Comparison of ENCODE assay signal across 1 cellular context in the genomic region with DNA sequence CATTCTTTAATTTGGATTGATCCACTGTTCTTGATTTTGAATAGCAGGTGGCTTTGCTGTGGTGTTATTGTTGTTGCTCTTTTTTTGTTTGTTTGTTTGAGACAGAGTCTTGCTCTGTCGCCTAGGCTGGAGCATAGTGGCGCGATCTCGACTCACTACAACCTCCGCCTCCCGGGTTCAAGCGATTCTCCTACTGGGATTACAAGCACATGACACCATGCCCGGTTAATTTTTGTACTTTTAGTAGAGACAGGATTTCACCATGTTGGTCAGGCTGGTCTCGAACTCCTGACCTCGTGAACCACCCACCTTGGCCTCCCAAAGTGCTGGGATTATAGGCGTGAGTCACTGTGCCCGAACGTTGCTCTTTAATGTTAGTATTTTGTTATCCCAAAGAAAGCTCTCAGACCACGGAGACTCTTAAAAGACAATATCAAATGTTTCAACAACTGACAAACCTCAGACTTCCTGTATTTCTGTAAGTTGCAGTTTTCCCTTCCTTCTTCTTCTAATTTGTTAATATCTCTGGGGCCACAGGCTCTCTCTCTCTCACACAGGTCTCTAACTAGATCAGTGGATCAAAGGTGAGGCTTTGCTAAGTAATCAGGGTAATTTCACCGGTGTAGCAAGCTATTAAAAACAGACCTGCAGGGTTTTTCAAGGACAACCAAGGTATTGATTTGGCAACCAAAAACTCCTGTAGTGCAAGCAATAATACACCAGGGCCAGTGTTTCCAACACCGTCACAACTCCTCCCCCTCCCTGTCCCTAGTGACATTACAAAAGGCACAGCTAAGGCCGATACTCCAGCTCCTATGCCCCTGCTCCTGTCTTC.
A peak's percentile ranks its signal among the peaks of the same experiment; 100 is the strongest.
TF ChIP-seq lines count a peak whose summit lies in the region.

No MANE protein-coding gene starts in this region.

TF ChIP-seq in HepG2, 621 proteins besides CTCF, POLR2A, EP300 and RAD21 (continued from another document and continues in another):
- TF ChIP-seq, protein P1, sequence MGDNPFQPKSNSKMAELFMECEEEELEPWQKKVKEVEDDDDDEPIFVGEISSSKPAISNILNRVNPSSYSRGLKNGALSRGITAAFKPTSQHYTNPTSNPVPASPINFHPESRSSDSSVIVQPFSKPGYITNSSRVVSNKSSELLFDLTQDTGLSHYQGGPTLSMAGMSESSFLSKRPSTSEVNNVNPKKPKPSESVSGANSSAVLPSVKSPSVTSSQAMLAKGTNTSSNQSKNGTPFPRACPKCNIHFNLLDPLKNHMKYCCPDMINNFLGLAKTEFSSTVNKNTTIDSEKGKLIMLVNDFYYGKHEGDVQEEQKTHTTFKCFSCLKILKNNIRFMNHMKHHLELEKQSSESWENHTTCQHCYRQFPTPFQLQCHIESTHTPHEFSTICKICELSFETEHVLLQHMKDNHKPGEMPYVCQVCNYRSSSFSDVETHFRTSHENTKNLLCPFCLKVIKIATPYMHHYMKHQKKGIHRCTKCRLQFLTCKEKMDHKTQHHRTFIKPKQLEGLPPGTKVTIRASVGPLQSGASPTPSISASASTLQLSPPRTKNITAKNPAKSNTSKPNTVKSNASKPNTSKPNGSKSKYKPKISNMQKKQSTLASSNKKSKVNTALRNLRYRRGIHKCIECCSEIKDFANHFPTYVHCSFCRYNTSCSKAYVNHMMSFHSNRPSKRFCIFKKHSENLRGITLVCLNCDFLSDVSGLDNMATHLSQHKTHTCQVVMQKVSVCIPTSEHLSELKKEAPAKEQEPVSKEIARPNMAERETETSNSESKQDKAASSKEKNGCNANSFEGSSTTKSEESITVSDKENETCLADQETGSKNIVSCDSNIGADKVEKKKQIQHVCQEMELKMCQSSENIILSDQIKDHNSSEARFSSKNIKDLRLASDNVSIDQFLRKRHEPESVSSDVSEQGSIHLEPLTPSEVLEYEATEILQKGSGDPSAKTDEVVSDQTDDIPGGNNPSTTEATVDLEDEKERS (CRISPR knock-in tag; IDR thresholded peaks at IDR 0.05): 0 out of 2 replicates have a peak, but pooled peaks have one; percentile 17
- TF ChIP-seq, protein P2, sequence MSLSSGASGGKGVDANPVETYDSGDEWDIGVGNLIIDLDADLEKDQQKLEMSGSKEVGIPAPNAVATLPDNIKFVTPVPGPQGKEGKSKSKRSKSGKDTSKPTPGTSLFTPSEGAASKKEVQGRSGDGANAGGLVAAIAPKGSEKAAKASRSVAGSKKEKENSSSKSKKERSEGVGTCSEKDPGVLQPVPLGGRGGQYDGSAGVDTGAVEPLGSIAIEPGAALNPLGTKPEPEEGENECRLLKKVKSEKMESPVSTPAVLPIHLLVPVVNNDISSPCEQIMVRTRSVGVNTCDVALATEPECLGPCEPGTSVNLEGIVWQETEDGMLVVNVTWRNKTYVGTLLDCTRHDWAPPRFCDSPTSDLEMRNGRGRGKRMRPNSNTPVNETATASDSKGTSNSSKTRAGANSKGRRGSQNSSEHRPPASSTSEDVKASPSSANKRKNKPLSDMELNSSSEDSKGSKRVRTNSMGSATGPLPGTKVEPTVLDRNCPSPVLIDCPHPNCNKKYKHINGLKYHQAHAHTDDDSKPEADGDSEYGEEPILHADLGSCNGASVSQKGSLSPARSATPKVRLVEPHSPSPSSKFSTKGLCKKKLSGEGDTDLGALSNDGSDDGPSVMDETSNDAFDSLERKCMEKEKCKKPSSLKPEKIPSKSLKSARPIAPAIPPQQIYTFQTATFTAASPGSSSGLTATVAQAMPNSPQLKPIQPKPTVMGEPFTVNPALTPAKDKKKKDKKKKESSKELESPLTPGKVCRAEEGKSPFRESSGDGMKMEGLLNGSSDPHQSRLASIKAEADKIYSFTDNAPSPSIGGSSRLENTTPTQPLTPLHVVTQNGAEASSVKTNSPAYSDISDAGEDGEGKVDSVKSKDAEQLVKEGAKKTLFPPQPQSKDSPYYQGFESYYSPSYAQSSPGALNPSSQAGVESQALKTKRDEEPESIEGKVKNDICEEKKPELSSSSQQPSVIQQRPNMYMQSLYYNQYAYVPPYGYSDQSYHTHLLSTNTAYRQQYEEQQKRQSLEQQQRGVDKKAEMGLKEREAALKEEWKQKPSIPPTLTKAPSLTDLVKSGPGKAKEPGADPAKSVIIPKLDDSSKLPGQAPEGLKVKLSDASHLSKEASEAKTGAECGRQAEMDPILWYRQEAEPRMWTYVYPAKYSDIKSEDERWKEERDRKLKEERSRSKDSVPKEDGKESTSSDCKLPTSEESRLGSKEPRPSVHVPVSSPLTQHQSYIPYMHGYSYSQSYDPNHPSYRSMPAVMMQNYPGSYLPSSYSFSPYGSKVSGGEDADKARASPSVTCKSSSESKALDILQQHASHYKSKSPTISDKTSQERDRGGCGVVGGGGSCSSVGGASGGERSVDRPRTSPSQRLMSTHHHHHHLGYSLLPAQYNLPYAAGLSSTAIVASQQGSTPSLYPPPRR (CRISPR knock-in tag; IDR thresholded peaks at IDR 0.05; ENCODE audit: borderline replicate concordance): peak; percentile 85
- TF ChIP-seq HNRNPK (IDR thresholded peaks at IDR 0.05; ENCODE audit: low read depth, low read length, poor library complexity, severe bottlenecking): no peak
- no peak for TF ChIP-seq FOXM1 (CRISPR knock-in tag; IDR thresholded peaks at IDR 0.05)
- peak; percentile 48 for TF ChIP-seq ZFY (CRISPR knock-in tag; IDR thresholded peaks at IDR 0.05)
- TF ChIP-seq ZNF615 (CRISPR knock-in tag; IDR thresholded peaks at IDR 0.05; ENCODE audit: borderline replicate concordance): 0 out of 2 replicates have a peak, but pooled peaks have one; percentile 71
- TF ChIP-seq, protein P3, sequence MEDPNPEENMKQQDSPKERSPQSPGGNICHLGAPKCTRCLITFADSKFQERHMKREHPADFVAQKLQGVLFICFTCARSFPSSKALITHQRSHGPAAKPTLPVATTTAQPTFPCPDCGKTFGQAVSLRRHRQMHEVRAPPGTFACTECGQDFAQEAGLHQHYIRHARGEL (CRISPR knock-in tag; IDR thresholded peaks at IDR 0.05): no peak
- no peak for TF ChIP-seq ZNF83 (CRISPR knock-in tag; IDR thresholded peaks at IDR 0.05; ENCODE audit: borderline replicate concordance)
- TF ChIP-seq ZNF572 (CRISPR knock-in tag; IDR thresholded peaks at IDR 0.05): no peak
- peak; percentile 93 for TF ChIP-seq HDAC1 (CRISPR knock-in tag; IDR thresholded peaks at IDR 0.05)
- TF ChIP-seq, protein P4, sequence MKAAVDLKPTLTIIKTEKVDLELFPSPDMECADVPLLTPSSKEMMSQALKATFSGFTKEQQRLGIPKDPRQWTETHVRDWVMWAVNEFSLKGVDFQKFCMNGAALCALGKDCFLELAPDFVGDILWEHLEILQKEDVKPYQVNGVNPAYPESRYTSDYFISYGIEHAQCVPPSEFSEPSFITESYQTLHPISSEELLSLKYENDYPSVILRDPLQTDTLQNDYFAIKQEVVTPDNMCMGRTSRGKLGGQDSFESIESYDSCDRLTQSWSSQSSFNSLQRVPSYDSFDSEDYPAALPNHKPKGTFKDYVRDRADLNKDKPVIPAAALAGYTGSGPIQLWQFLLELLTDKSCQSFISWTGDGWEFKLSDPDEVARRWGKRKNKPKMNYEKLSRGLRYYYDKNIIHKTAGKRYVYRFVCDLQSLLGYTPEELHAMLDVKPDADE (CRISPR knock-in tag; IDR thresholded peaks at IDR 0.05): no peak
- no peak for TF ChIP-seq ZNF75D (CRISPR knock-in tag; IDR thresholded peaks at IDR 0.05; ENCODE audit: borderline replicate concordance)
- peak; percentile 38 for TF ChIP-seq CCAR2 (optimal IDR thresholded peaks at IDR 0.05; ENCODE audit: low read depth, low read length)
- TF ChIP-seq, protein P5, sequence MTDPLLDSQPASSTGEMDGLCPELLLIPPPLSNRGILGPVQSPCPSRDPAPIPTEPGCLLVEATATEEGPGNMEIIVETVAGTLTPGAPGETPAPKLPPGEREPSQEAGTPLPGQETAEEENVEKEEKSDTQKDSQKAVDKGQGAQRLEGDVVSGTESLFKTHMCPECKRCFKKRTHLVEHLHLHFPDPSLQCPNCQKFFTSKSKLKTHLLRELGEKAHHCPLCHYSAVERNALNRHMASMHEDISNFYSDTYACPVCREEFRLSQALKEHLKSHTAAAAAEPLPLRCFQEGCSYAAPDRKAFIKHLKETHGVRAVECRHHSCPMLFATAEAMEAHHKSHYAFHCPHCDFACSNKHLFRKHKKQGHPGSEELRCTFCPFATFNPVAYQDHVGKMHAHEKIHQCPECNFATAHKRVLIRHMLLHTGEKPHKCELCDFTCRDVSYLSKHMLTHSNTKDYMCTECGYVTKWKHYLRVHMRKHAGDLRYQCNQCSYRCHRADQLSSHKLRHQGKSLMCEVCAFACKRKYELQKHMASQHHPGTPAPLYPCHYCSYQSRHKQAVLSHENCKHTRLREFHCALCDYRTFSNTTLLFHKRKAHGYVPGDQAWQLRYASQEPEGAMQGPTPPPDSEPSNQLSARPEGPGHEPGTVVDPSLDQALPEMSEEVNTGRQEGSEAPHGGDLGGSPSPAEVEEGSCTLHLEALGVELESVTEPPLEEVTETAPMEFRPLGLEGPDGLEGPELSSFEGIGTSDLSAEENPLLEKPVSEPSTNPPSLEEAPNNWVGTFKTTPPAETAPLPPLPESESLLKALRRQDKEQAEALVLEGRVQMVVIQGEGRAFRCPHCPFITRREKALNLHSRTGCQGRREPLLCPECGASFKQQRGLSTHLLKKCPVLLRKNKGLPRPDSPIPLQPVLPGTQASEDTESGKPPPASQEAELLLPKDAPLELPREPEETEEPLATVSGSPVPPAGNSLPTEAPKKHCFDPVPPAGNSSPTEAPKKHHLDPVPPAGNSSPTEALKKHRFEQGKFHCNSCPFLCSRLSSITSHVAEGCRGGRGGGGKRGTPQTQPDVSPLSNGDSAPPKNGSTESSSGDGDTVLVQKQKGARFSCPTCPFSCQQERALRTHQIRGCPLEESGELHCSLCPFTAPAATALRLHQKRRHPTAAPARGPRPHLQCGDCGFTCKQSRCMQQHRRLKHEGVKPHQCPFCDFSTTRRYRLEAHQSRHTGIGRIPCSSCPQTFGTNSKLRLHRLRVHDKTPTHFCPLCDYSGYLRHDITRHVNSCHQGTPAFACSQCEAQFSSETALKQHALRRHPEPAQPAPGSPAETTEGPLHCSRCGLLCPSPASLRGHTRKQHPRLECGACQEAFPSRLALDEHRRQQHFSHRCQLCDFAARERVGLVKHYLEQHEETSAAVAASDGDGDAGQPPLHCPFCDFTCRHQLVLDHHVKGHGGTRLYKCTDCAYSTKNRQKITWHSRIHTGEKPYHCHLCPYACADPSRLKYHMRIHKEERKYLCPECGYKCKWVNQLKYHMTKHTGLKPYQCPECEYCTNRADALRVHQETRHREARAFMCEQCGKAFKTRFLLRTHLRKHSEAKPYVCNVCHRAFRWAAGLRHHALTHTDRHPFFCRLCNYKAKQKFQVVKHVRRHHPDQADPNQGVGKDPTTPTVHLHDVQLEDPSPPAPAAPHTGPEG (CRISPR knock-in tag; IDR thresholded peaks at IDR 0.05): no peak; the same call in 1 of the 2 replicates
- peak; percentile 90 for TF ChIP-seq REPIN1 (CRISPR knock-in tag; IDR thresholded peaks at IDR 0.05; ENCODE audit: borderline replicate concordance, low read depth)
- TF ChIP-seq, protein P6, sequence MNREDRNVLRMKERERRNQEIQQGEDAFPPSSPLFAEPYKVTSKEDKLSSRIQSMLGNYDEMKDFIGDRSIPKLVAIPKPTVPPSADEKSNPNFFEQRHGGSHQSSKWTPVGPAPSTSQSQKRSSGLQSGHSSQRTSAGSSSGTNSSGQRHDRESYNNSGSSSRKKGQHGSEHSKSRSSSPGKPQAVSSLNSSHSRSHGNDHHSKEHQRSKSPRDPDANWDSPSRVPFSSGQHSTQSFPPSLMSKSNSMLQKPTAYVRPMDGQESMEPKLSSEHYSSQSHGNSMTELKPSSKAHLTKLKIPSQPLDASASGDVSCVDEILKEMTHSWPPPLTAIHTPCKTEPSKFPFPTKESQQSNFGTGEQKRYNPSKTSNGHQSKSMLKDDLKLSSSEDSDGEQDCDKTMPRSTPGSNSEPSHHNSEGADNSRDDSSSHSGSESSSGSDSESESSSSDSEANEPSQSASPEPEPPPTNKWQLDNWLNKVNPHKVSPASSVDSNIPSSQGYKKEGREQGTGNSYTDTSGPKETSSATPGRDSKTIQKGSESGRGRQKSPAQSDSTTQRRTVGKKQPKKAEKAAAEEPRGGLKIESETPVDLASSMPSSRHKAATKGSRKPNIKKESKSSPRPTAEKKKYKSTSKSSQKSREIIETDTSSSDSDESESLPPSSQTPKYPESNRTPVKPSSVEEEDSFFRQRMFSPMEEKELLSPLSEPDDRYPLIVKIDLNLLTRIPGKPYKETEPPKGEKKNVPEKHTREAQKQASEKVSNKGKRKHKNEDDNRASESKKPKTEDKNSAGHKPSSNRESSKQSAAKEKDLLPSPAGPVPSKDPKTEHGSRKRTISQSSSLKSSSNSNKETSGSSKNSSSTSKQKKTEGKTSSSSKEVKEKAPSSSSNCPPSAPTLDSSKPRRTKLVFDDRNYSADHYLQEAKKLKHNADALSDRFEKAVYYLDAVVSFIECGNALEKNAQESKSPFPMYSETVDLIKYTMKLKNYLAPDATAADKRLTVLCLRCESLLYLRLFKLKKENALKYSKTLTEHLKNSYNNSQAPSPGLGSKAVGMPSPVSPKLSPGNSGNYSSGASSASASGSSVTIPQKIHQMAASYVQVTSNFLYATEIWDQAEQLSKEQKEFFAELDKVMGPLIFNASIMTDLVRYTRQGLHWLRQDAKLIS (CRISPR knock-in tag; IDR thresholded peaks at IDR 0.05): no peak
- peak; percentile 43 for TF ChIP-seq ETV5 (CRISPR knock-in tag; IDR thresholded peaks at IDR 0.05; ENCODE audit: borderline replicate concordance)
- TF ChIP-seq, protein P7, sequence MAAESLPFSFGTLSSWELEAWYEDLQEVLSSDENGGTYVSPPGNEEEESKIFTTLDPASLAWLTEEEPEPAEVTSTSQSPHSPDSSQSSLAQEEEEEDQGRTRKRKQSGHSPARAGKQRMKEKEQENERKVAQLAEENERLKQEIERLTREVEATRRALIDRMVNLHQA (CRISPR knock-in tag; IDR thresholded peaks at IDR 0.05): no peak; the same call in 1 of the 2 replicates
- TF ChIP-seq SUZ12 (IDR thresholded peaks at IDR 0.05; ENCODE audit: low read depth, low read length): no peak
- TF ChIP-seq PLRG1 (conservative IDR thresholded peaks at IDR 0.05): no peak
- TF ChIP-seq, protein P8, sequence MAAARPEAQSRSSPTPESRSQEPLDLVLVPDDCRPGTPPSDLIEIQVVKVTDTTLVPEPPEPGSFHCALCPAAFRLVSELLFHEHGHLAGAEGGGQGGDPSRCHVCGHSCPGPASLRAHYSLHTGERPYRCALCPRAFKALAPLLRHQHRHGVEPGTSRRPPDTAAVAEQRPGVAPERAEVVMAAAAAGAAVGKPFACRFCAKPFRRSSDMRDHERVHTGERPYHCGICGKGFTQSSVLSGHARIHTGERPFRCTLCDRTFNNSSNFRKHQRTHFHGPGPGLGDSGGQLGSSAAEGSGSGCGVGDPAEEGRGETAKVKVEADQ (CRISPR knock-in tag; IDR thresholded peaks at IDR 0.05; ENCODE audit: borderline replicate concordance): peak; percentile 41; the same call in 1 of the 2 replicates
- TF ChIP-seq HNRNPH1 (optimal IDR thresholded peaks at IDR 0.05; ENCODE audit: low read depth, low read length): no peak
- no peak for TF ChIP-seq SMARCE1 (IDR thresholded peaks at IDR 0.05; ENCODE audit: borderline replicate concordance)
- no peak for TF ChIP-seq KLF15 (CRISPR knock-in tag; IDR thresholded peaks at IDR 0.05; ENCODE audit: borderline replicate concordance)
- no peak for TF ChIP-seq U2AF2 (IDR thresholded peaks at IDR 0.05; ENCODE audit: low read depth, low read length)
- TF ChIP-seq, protein P9, sequence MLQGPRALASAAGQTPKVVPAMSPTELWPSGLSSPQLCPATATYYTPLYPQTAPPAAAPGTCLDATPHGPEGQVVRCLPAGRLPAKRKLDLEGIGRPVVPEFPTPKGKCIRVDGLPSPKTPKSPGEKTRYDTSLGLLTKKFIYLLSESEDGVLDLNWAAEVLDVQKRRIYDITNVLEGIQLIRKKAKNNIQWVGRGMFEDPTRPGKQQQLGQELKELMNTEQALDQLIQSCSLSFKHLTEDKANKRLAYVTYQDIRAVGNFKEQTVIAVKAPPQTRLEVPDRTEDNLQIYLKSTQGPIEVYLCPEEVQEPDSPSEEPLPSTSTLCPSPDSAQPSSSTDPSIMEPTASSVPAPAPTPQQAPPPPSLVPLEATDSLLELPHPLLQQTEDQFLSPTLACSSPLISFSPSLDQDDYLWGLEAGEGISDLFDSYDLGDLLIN (CRISPR knock-in tag; IDR thresholded peaks at IDR 0.05; ENCODE audit: borderline replicate concordance): no peak
- TF ChIP-seq FOXA3 (CRISPR knock-in tag; IDR thresholded peaks at IDR 0.05): peak; percentile 88
- TF ChIP-seq TCF12 (IDR thresholded peaks at IDR 0.05): no peak
- TF ChIP-seq TCF12 (CRISPR knock-in tag; IDR thresholded peaks at IDR 0.05): peak; percentile 83; the same call in 1 of the 2 replicates
